In the genomic region with DNA sequence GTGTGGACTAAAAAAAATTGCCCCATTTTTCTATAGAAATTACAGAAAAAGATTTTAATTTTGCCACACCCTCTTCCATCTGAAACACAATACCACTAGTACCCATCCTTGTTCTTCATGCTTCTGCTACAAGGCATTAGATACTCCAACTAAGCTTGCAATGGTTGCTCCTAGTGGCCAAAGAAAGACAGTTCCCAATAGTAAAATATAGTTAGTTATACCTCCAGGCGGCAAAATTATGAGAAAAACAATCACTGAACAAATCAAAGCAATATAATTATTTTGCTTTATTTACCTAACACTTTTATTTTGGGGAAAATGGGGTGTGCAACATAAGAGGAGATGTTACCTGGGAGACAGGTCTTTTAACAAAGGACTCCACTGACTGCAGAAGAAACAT, we compare ENCODE assay signal across 11 cellular contexts.
DNase-seq lines count a peak whose midpoint lies in the region; ATAC-seq and TF ChIP-seq lines count a peak whose summit lies in the region.
"Had no signal": no experiment of that assay in that cellular context is flagged by ENCODE, and none has a peak within 500 bp of the region (broad histone marks: within the 10 kb centered on the region; RNA-seq: fewer than 3 reads in every experiment).

No MANE protein-coding gene starts in this region.

- H3K36me3 Mint-ChIP-seq in activated naive CD4-positive, alpha-beta T cell treated with anti-CD3 and anti-CD28 coated beads, Interleukin-2, amount 50 U/mL, for 24 hours, result peaks cover 8% of the 10 kb centered on the region
- peaks cover 3% of the 10 kb centered on the region for H3K36me3 Mint-ChIP-seq in osteocyte (ENCODE audit: unreplicated experiment)

- no peak for DNase-seq in activated naive CD4-positive, alpha-beta T cell treated with anti-CD3 and anti-CD28 coated beads, Interleukin-2, amount 50 U/mL, for 16 hours
- DNase-seq in LNCaP clone FGC (ENCODE audit: low read depth) (no peak), astrocyte of the spinal cord (ENCODE audit: low read depth, low spot score) (no peak), osteocyte (ENCODE audit: extremely low spot score, unreplicated experiment) (no peak), amygdala (lab: John Stamatoyannopoulos, UW) (no peak)
- DNase-seq in stimulated activated naive CD4-positive, alpha-beta T cell (lab: John Stamatoyannopoulos, UW), result no peak
- DNase-seq: activated gamma-delta T cell treated with Interleukin-2 at 50 U/mL for 16 hours, KBM-7, NCI-H82 had no signal

- peak overlapping the region; percentile 76 for H3K27ac Mint-ChIP-seq in activated naive CD4-positive, alpha-beta T cell treated with anti-CD3 and anti-CD28 coated beads, Interleukin-2, amount 50 U/mL, for 24 hours
- no peak overlapping the region for H3K27ac Mint-ChIP-seq in osteocyte (ENCODE audit: unreplicated experiment)

- H3K27me3 Mint-ChIP-seq in activated naive CD4-positive, alpha-beta T cell treated with anti-CD3 and anti-CD28 coated beads, Interleukin-2, amount 50 U/mL, for 24 hours, result no peaks in the 10 kb centered on the region
- H3K27me3 Mint-ChIP-seq in osteocyte (ENCODE audit: unreplicated experiment), result no peaks in the 10 kb centered on the region

- in situ Hi-C loops in astrocyte of the spinal cord (cut with HindIII; ENCODE audit: low sequenced_read_pairs), result no loop called here

- H3K4me1 Mint-ChIP-seq in activated naive CD4-positive, alpha-beta T cell treated with anti-CD3 and anti-CD28 coated beads, Interleukin-2, amount 50 U/mL, for 24 hours, result peaks cover 84% of the 10 kb centered on the region
- peaks cover 16% of the 10 kb centered on the region for H3K4me1 Mint-ChIP-seq in osteocyte (ENCODE audit: unreplicated experiment)

- TF ChIP-seq CTCF in LNCaP clone FGC (IDR thresholded peaks at IDR 0.05; ENCODE audit: control insufficient read depth, extremely low read depth, insufficient read depth) (0 out of 2 replicates have a peak, but pooled peaks have one; percentile 10), astrocyte of the spinal cord (IDR thresholded peaks at IDR 0.05; ENCODE audit: low read depth, low read length) (peak; percentile 23), osteocyte (IDR thresholded peaks at IDR 0.05) (peak; percentile 21)

- no peaks in the 10 kb centered on the region for H3K9me3 Mint-ChIP-seq in activated naive CD4-positive, alpha-beta T cell treated with anti-CD3 and anti-CD28 coated beads, Interleukin-2, amount 50 U/mL, for 24 hours
- no peaks in the 10 kb centered on the region for H3K9me3 Mint-ChIP-seq in osteocyte (ENCODE audit: unreplicated experiment)

- no peak for ATAC-seq in HG03442 (IDR thresholded peaks at IDR 0.05; ENCODE audit: unreplicated experiment)

- H3K4me3 ChIP-seq in LNCaP clone FGC (ENCODE audit: low read depth, low read length), result no peak overlapping the region
- no peak overlapping the region for H3K4me3 ChIP-seq in astrocyte of the spinal cord (ENCODE audit: low read depth, low read length)

- peak overlapping the region; percentile 63 for H3K4me3 Mint-ChIP-seq in activated naive CD4-positive, alpha-beta T cell treated with anti-CD3 and anti-CD28 coated beads, Interleukin-2, amount 50 U/mL, for 24 hours
- H3K4me3 Mint-ChIP-seq in osteocyte (ENCODE audit: unreplicated experiment), result no peak overlapping the region
